1 cellular context compared by ENCODE assay signal in the genomic region with DNA sequence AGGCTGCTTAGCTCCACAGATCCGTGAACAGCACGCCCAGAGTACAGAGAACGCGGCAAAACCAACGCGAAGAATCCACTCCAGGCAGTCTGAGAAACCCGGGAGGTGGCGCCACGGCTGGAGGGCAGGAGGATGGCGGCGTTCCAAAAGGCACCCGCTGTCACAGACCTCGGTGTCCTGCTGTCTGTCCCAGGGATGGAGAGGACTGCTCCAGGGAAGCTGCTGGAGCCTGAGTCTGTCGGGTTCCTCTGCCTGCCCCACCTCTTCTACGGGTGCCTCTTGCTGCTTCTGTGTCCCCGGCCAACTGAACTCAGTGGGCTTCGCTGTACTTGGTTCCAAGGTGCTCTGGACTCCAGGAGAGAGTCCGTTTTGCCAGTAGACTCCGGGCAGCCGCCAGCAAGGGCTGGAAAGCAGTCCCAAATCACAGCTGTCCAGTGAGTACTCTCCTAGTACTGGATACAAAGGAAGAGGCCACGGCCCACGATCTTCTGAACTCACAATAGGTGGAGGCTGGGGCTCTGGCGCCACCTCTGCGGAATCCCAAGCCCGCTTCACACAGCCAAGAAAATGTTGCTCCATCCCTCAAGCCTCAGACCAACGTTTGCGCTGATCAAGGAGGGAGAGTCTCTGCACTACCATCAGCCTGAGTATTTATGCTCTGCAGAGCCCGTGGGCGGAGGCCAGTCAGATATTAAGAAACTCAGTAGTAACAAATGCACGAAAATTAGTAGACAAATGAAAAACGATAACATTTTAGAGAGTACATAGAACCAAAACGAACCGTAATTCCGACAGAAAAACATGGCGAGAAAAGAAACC.
TF ChIP-seq lines count a peak whose summit lies in the region.

No MANE protein-coding gene starts in this region.

TF ChIP-seq in HepG2, 621 proteins besides CTCF, POLR2A, EP300 and RAD21 (continued from another document and continues in another):
- TF ChIP-seq, protein P1, sequence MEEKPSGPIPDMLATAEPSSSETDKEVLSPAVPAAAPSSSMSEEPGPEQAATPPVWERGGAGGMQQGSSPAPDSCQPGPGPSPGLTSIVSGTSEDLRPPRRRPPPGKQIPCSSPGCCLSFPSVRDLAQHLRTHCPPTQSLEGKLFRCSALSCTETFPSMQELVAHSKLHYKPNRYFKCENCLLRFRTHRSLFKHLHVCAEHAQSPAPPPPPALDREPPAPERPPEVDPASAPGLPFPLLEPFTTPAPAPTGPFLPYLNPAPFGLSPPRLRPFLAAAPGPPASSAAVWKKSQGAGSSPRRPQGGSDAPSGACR (CRISPR knock-in tag; IDR thresholded peaks at IDR 0.05), result no peak
- TF ChIP-seq ZNF124 (CRISPR knock-in tag; IDR thresholded peaks at IDR 0.05) (no peak), ZNF292 (CRISPR knock-in tag; IDR thresholded peaks at IDR 0.05; ENCODE audit: borderline replicate concordance, low read depth) (peak; percentile 93), AKAP8 (CRISPR knock-in tag; IDR thresholded peaks at IDR 0.05) (no peak), ARNT2 (CRISPR knock-in tag; IDR thresholded peaks at IDR 0.05; ENCODE audit: low read depth) (peak; percentile 21; the same call in 1 of the 2 replicates), LCORL (IDR thresholded peaks at IDR 0.05) (no peak), LCORL (CRISPR knock-in tag; IDR thresholded peaks at IDR 0.05) (no peak; the same call in 1 of the 2 replicates), HMGA1 (CRISPR knock-in tag; conservative IDR thresholded peaks at IDR 0.05) (no peak), KLF6 (CRISPR knock-in tag; IDR thresholded peaks at IDR 0.05) (no peak), GATAD2A (CRISPR knock-in tag; IDR thresholded peaks at IDR 0.05) (peak; percentile 29; the same call in 1 of the 2 replicates), ZBTB7B (CRISPR knock-in tag; IDR thresholded peaks at IDR 0.05) (no peak), ZBED4 (CRISPR knock-in tag; IDR thresholded peaks at IDR 0.05; ENCODE audit: borderline replicate concordance) (no peak), ZNF567 (CRISPR knock-in tag; IDR thresholded peaks at IDR 0.05; ENCODE audit: borderline replicate concordance) (no peak), ZNF557 (CRISPR knock-in tag; IDR thresholded peaks at IDR 0.05) (no peak), THRA (CRISPR knock-in tag; IDR thresholded peaks at IDR 0.05; ENCODE audit: borderline replicate concordance) (no peak), HIVEP1 (CRISPR knock-in tag; IDR thresholded peaks at IDR 0.05) (0 out of 2 replicates have a peak, but pooled peaks have one; percentile 8), ZNF740 (CRISPR knock-in tag; IDR thresholded peaks at IDR 0.05) (no peak), RARA (CRISPR knock-in tag; IDR thresholded peaks at IDR 0.05) (no peak), ZNF543 (CRISPR knock-in tag; IDR thresholded peaks at IDR 0.05) (no peak), ZNF253 (CRISPR knock-in tag; IDR thresholded peaks at IDR 0.05; ENCODE audit: borderline replicate concordance) (no peak), KAT7 (CRISPR knock-in tag; IDR thresholded peaks at IDR 0.05; ENCODE audit: borderline replicate concordance) (0 out of 2 replicates have a peak, but pooled peaks have one; percentile 7), ZNF446 (CRISPR knock-in tag; IDR thresholded peaks at IDR 0.05) (no peak), ZNF749 (CRISPR knock-in tag; IDR thresholded peaks at IDR 0.05; ENCODE audit: borderline replicate concordance) (no peak), SP140L (CRISPR knock-in tag; IDR thresholded peaks at IDR 0.05; ENCODE audit: borderline replicate concordance) (no peak), ZNF773 (CRISPR knock-in tag; IDR thresholded peaks at IDR 0.05; ENCODE audit: borderline replicate concordance) (no peak), ATRX (CRISPR knock-in tag; IDR thresholded peaks at IDR 0.05; ENCODE audit: borderline replicate concordance) (no peak), KAT2B (IDR thresholded peaks at IDR 0.05; ENCODE audit: borderline replicate concordance, low read depth, low read length) (no peak), ZNF776 (CRISPR knock-in tag; IDR thresholded peaks at IDR 0.05) (no peak), BORCS8-MEF2B (CRISPR knock-in tag; IDR thresholded peaks at IDR 0.05) (peak; percentile 55; the same call in 1 of the 2 replicates), MYPOP (CRISPR knock-in tag; IDR thresholded peaks at IDR 0.05) (peak; percentile 96; the same call in 1 of the 2 replicates), ZNF781 (CRISPR knock-in tag; IDR thresholded peaks at IDR 0.05; ENCODE audit: borderline replicate concordance, not compliant biosample characterization) (peak; percentile 60)
- TF ChIP-seq, protein P2, sequence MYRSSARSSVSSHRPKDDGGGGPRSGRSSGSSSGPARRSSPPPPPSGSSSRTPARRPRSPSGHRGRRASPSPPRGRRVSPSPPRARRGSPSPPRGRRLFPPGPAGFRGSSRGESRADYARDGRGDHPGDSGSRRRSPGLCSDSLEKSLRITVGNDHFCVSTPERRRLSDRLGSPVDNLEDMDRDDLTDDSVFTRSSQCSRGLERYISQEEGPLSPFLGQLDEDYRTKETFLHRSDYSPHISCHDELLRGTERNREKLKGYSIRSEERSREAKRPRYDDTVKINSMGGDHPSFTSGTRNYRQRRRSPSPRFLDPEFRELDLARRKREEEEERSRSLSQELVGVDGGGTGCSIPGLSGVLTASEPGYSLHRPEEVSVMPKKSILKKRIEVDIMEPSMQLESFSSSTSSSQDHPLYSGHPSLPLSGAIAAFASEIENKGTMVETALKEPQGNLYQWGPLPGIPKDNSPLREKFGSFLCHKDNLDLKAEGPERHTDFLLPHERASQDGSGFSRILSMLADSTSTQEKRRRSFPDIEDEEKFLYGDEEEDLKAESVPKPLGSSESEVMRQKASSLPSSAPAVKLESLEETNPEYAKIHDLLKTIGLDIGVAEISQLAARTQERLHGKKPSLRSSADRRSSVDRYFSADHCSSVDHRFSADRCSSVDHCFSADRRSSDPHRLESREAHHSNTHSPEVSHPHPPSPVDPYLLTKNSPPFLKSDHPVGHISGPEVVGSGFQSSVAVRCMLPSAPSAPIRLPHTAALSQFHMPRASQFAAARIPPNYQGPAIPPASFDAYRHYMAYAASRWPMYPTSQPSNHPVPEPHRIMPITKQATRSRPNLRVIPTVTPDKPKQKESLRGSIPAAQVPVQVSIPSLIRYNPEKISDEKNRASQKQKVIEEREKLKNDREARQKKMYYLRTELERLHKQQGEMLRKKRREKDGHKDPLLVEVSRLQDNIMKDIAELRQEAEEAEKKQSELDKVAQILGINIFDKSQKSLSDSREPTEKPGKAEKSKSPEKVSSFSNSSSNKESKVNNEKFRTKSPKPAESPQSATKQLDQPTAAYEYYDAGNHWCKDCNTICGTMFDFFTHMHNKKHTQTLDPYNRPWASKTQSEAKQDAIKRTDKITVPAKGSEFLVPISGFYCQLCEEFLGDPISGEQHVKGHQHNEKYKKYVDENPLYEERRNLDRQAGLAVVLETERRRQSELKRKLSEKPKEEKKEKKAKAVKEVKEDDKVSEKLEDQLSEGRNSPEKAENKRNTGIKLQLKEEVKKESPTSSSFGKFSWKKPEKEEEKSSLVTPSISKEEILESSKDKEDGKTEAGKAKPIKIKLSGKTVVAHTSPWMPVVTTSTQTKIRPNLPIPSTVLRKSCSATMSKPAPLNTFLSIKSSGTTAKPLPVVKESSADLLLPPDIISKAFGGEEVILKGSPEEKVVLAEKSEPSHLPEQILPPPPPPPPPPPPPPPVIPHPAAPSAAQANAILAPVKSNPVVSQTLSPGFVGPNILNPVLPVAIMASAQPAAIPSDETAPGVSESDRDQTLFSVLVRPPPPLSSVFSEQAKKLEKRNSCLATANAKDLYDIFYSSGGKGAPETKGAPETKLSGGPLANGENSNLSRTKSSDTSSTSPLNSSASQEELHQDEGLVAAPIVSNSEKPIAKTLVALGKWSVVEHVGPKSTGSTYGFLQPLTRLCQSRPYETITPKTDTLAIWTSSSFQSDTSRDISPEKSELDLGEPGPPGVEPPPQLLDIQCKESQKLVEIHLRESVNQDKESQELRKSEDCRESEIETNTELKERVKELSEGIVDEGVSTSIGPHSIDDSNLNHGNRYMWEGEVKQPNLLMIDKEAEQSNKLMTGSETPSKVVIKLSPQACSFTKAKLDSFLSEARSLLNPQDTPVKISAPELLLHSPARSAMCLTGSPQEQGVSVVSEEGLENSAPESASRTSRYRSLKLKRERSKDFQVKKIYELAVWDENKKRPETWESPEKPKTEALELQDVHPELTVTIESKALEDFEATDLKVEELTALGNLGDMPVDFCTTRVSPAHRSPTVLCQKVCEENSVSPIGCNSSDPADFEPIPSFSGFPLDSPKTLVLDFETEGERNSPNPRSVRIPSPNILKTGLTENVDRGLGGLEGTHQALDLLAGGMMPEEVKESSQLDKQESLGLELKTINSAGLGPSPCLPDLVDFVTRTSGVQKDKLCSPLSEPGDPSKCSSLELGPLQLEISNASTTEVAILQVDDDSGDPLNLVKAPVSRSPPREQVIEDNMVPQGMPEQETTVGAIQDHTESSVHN (CRISPR knock-in tag; IDR thresholded peaks at IDR 0.05), result no peak
- TF ChIP-seq, protein P3, sequence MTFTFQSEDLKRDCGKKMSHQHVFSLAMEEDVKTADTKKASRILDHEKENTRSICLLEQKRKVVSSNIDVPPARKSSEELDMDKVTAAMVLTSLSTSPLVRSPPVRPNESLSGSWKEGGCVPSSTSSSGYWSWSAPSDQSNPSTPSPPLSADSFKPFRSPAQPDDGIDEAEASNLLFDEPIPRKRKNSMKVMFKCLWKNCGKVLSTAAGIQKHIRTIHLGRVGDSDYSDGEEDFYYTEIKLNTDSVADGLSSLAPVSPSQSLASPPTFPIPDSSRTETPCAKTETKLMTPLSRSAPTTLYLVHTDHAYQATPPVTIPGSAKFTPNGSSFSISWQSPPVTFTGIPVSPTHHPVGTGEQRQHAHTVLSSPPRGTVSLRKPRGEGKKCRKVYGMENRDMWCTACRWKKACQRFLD (CRISPR knock-in tag; IDR thresholded peaks at IDR 0.05; ENCODE audit: borderline replicate concordance), result no peak
- TF ChIP-seq, protein P4, sequence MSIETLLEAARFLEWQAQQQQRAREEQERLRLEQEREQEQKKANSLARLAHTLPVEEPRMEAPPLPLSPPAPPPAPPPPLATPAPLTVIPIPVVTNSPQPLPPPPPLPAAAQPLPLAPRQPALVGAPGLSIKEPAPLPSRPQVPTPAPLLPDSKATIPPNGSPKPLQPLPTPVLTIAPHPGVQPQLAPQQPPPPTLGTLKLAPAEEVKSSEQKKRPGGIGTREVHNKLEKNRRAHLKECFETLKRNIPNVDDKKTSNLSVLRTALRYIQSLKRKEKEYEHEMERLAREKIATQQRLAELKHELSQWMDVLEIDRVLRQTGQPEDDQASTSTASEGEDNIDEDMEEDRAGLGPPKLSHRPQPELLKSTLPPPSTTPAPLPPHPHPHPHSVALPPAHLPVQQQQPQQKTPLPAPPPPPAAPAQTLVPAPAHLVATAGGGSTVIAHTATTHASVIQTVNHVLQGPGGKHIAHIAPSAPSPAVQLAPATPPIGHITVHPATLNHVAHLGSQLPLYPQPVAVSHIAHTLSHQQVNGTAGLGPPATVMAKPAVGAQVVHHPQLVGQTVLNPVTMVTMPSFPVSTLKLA (IDR thresholded peaks at IDR 0.05), result no peak
- TF ChIP-seq, protein P5, sequence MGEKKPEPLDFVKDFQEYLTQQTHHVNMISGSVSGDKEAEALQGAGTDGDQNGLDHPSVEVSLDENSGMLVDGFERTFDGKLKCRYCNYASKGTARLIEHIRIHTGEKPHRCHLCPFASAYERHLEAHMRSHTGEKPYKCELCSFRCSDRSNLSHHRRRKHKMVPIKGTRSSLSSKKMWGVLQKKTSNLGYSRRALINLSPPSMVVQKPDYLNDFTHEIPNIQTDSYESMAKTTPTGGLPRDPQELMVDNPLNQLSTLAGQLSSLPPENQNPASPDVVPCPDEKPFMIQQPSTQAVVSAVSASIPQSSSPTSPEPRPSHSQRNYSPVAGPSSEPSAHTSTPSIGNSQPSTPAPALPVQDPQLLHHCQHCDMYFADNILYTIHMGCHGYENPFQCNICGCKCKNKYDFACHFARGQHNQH (CRISPR knock-in tag; IDR thresholded peaks at IDR 0.05), result no peak
